13 cellular contexts compared by ENCODE assay signal in the genomic region with DNA sequence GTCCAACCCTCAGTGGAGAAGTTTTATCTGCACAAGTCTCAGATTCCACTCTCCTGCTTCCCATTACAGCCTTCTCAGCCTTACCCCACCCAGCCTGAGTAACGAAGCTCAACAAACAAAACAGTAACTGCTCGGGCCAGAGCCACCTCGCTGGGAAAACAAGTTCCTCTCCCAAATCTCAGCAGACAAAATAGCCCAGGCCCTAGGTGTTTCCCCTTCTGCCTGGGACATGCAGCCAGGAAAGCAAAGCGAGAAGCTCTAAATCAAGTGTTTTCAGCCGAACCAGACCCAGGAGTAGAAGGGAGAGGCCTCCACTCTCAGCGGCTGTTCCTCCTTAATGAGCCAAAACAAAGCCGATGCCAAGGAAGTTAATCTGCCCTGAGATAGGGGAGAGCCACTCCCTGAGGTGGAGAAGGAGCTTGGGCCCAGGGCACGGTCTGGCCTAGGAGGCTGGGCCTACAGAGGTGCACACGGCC. TPM values are rescaled to one million over a fixed set of nuclear protein-coding genes. Genes with fewer than 3 reads are reported as not detected.
DNase-seq lines count a peak whose midpoint lies in the region; ATAC-seq, FAIRE-seq and TF ChIP-seq lines count a peak whose summit lies in the region.
"Had no signal": no experiment of that assay in that cellular context is flagged by ENCODE, and none has a peak within 500 bp of the region (broad histone marks: within the 10 kb centered on the region; RNA-seq: fewer than 3 reads in every experiment).

No MANE protein-coding gene starts in this region.

- H4K8ac ChIP-seq in H1 (ENCODE audit: extremely low read depth, insufficient read depth, low read length) (no peak overlapping the region; the same call in 1 of the 2 replicates), mesendoderm (ENCODE audit: low read depth, low read length) (no peak overlapping the region)

- POLR2A ChIA-PET in H1 (lab: Charles Lee; ENCODE audit: partially characterized antibody) = interaction anchor here (1.4 kb wide), 1 partner anchor 12 kb away, joined by 3 read pairs; no protein-coding TSS in a partner anchor

- H3K79me2 ChIP-seq in H1 (ENCODE audit: control insufficient read depth in 1 of 2, insufficient read depth in 2 of 2, low read length in 2 of 2) = peaks cover 0 to 3% of the 10 kb centered on the region in 2 experiments; a peak in 2 of 4 replicates
- H3K79me2 ChIP-seq in mesendoderm (ENCODE audit: control insufficient read depth, insufficient read depth, low read length) = no peaks in the 10 kb centered on the region

- TF ChIP-seq POLR2A in H1 (IDR thresholded peaks at IDR 0.05; ENCODE audit: control extremely low read depth in 1 of 2, low read depth in 2 of 2, low read length in 2 of 2) (no peak), upper lobe of left lung (IDR thresholded peaks at IDR 0.05) (peak in 1 of 4 donors; percentile 27)

- CTCF ChIA-PET in H1 (lab: Charles Lee; ENCODE audit: partially characterized antibody) = interaction anchor here (0.6 to 2.0 kb wide), 6 partner anchors 8 to 351 kb away, joined by 3 to 4 read pairs (median 3); no protein-coding TSS in a partner anchor

- H4K20me1 ChIP-seq in H1 (replicated peaks in 1 of 2; ENCODE audit: control insufficient read depth in 1 of 2, insufficient read depth in 2 of 2, low read length in 2 of 2) = no peaks in the 10 kb centered on the region

- no peaks in the 10 kb centered on the region for H3K36me3 ChIP-seq in H1 (ENCODE audit: control insufficient read depth in 2 of 4, insufficient read depth in 4 of 4, low read length in 3 of 4)
- H3K36me3 ChIP-seq in mesendoderm (ENCODE audit: control insufficient read depth, insufficient read depth, low read length) = no peaks in the 10 kb centered on the region
- H3K36me3 ChIP-seq in upper lobe of left lung = no peaks in the 10 kb centered on the region

- no peak overlapping the region for H3K18ac ChIP-seq in H1 (ENCODE audit: extremely low read depth, low read length)
- no peak overlapping the region for H3K18ac ChIP-seq in mesendoderm (ENCODE audit: low read length)

- 92% methylated on average over 9 of the region's 9 CpGs; no CpG with 5 or more reads in 1 of the 2 experiments for WGBS in H1 (ENCODE audit: extremely low coverage in 1 of 2, insufficient coverage in 1 of 2, insufficient read length in 1 of 2, insufficient replicate concordance in 2 of 2, low coverage in 1 of 2, low lambda C conversion rate in 2 of 2, missing lambda C conversion rate in 1 of 2), 2 experiments
- WGBS in mesendoderm (ENCODE audit: extremely low coverage, insufficient coverage, low lambda C conversion rate) = no CpG with 5 or more reads among the region's 9 CpGs
- 41 to 65% methylated on average over 9 of the region's 9 CpGs for WGBS in upper lobe of left lung, 2 donors

- no peak for TF ChIP-seq RAD21 in H1 (IDR thresholded peaks at IDR 0.05 in 1 of 2, conservative IDR thresholded peaks at IDR 0.05 in 1 of 2; ENCODE audit: low read depth in 2 of 2, low read length in 2 of 2)

- ATAC-seq in upper lobe of left lung (ENCODE audit: low FRiP score in 2 of 2) (peak; percentile 70 to 74), HG02852 (IDR thresholded peaks at IDR 0.05; ENCODE audit: unreplicated experiment) (no peak)
- ATAC-seq: stimulated activated memory B cell treated with anti-CD40 and anti-IgM and Interleukin-4, amounts not matched to agents 10 μg/mL and 1 μg/mL and 100 μg/mL, for 72 hours had no signal

- peak overlapping the region; percentile 34 for H4K5ac ChIP-seq in H1 (ENCODE audit: insufficient read length, low read depth, low read length)
- H4K5ac ChIP-seq in mesendoderm (ENCODE audit: low read length) = no peak overlapping the region

- H3K27ac ChIP-seq in H1 (ENCODE audit: low read depth, low read length) (no peak overlapping the region), mesendoderm (ENCODE audit: low read depth, low read length) (no peak overlapping the region), upper lobe of left lung (peak overlapping the region; percentile 70 to 81 (median 75))

- no peaks in the 10 kb centered on the region for H3K23me2 ChIP-seq in H1 (ENCODE audit: low read depth, low read length)

- no peak for FAIRE-seq in H1 (lab: Jason Lieb, UNC)
- FAIRE-seq: A204.1 had no signal

- H3K4ac ChIP-seq in H1 (replicated peaks; ENCODE audit: insufficient read length, low read depth, low read length) (no peak overlapping the region), mesendoderm (ENCODE audit: low read depth, low read length) (no peak overlapping the region)

- peak; percentile 31 for DNase-seq in DMS 273 (lab: John Stamatoyannopoulos, UW; ENCODE audit: unreplicated experiment)
- DNase-seq in DMS 273 treated with DMSO at 0.1 percent for 48 hours (lab: John Stamatoyannopoulos, UW) = no peak
- no peak for DNase-seq in H1 (ENCODE audit: low read depth in 1 of 2, low spot score in 2 of 2)
- DNase-seq in mesendoderm = no peak
- peak in 1 of 2 donors; percentile 69 for DNase-seq in upper lobe of left lung
- no peak for DNase-seq in SW 1271 (lab: John Stamatoyannopoulos, UW)
- no peak for DNase-seq in stimulated activated CD4-positive, alpha-beta T cell treated with anti-CD3 and anti-CD28 coated beads, Interleukin-1b, Interleukin-23, amount 100 ng/mL, for 48 hours
- DNase-seq: activated naive CD4-positive, alpha-beta T cell; NCI-H526 treated with DMSO at 0.1 percent for 48 hours; T1000 had no signal

- H2AK5ac ChIP-seq in H1 (ENCODE audit: low read depth, low read length) = no peak overlapping the region
- H2AK5ac ChIP-seq in mesendoderm (ENCODE audit: low read length) = no peak overlapping the region

- no peak for TF ChIP-seq EP300 in H1 (IDR thresholded peaks at IDR 0.05; ENCODE audit: borderline replicate concordance in 1 of 2, low read depth in 2 of 2, low read length in 2 of 2)
- no peak for TF ChIP-seq EP300 in upper lobe of left lung (IDR thresholded peaks at IDR 0.05)

- H2BK20ac ChIP-seq in H1 (ENCODE audit: low read length) = no peak overlapping the region

- H3K79me1 ChIP-seq in H1 (ENCODE audit: low read depth, low read length) (no peaks in the 10 kb centered on the region), mesendoderm (ENCODE audit: low read length) (no peaks in the 10 kb centered on the region)

- H3K4me3 ChIP-seq in H1 (ENCODE audit: extremely low read depth in 1 of 4, insufficient read depth in 2 of 4, low read depth in 3 of 4, low read length in 4 of 4) (no peak overlapping the region), mesendoderm (ENCODE audit: low read length) (no peak overlapping the region), upper lobe of left lung (no peak overlapping the region)

- H3K27me3 ChIP-seq in H1 (replicated peaks in 1 of 4; ENCODE audit: control insufficient read depth in 3 of 4, extremely low read depth in 1 of 4, insufficient read depth in 3 of 4, low read length in 3 of 4) = no peaks in the 10 kb centered on the region
- no peaks in the 10 kb centered on the region for H3K27me3 ChIP-seq in mesendoderm (ENCODE audit: insufficient read depth, low read length, poor library complexity)
- H3K27me3 ChIP-seq in upper lobe of left lung = no peaks in the 10 kb centered on the region

- H2BK15ac ChIP-seq in H1 (ENCODE audit: low read length) (no peak overlapping the region), mesendoderm (replicated peaks; ENCODE audit: low read depth) (no peak overlapping the region)

- H3K9me3 ChIP-seq in H1 (ENCODE audit: insufficient read depth in 2 of 2, low read depth in 1 of 2, low read length in 1 of 2) (no peaks in the 10 kb centered on the region), upper lobe of left lung (no peaks in the 10 kb centered on the region)

- no peak overlapping the region for H3K56ac ChIP-seq in H1 (replicated peaks; ENCODE audit: insufficient read length, low read depth, low read length)
- peak overlapping the region; percentile 17 for H3K56ac ChIP-seq in mesendoderm (ENCODE audit: low read length)

- H2BK5ac ChIP-seq in H1 (ENCODE audit: low read depth, low read length) = no peak overlapping the region
- H2BK5ac ChIP-seq in mesendoderm (ENCODE audit: low read length) = no peak overlapping the region

- no peak overlapping the region for H3K23ac ChIP-seq in H1 (ENCODE audit: insufficient read length)
- no peak overlapping the region for H3K23ac ChIP-seq in mesendoderm (ENCODE audit: low read length)

- H3K4me1 ChIP-seq in H1 (replicated peaks in 1 of 4; ENCODE audit: control insufficient read depth in 3 of 4, insufficient read depth in 4 of 4, low read length in 3 of 4) = peaks cover 0 to 4% (median 2%) of the 10 kb centered on the region in 4 experiments; a peak in 3 of 7 replicates
- no peaks in the 10 kb centered on the region for H3K4me1 ChIP-seq in mesendoderm (ENCODE audit: control insufficient read depth, low read depth, low read length)
- H3K4me1 ChIP-seq in upper lobe of left lung = peaks cover 0 to 22% (median 13%) of the 10 kb centered on the region in 4 donors

- 0 out of 2 replicates have a peak overlapping the region, but pooled peaks have one; percentile 55 for H2BK12ac ChIP-seq in H1 (ENCODE audit: low read depth, low read length)

- no peak overlapping the region for H2BK120ac ChIP-seq in H1 (replicated peaks; ENCODE audit: low read depth, low read length)
- H2BK120ac ChIP-seq in mesendoderm (ENCODE audit: low read depth, low read length) = no peak overlapping the region

- TF ChIP-seq CTCF in H1 (IDR thresholded peaks at IDR 0.05; ENCODE audit: control extremely low read depth in 1 of 3, insufficient read depth in 1 of 3, low read depth in 1 of 3, low read length in 3 of 3) (no peak), upper lobe of left lung (IDR thresholded peaks at IDR 0.05) (no peak)

- no peak overlapping the region for H3K9ac ChIP-seq in H1 (replicated peaks in 1 of 4; ENCODE audit: extremely low read depth in 1 of 4, low read depth in 3 of 4, low read length in 3 of 4)
- H3K9ac ChIP-seq in mesendoderm (ENCODE audit: low read length) = no peak overlapping the region

- H3K4me2 ChIP-seq in H1 (ENCODE audit: insufficient read depth in 1 of 2, low read depth in 2 of 2, low read length in 2 of 2) (no peak overlapping the region), mesendoderm (ENCODE audit: low read length) (no peak overlapping the region)

- peak overlapping the region; percentile 54 for H4K91ac ChIP-seq in H1 (replicated peaks; ENCODE audit: insufficient read length, low read length)

- no peak overlapping the region for H3K14ac ChIP-seq in H1 (ENCODE audit: insufficient read length)

- peak overlapping the region; percentile 4; the same call in 1 of the 2 replicates for H2AFZ ChIP-seq in H1 (ENCODE audit: low read length)

RNA-seq across cellular contexts. Expression of gene LIF, which starts 44.0 kb away (rescaled TPM):
- total RNA-seq in H1 (2021; fragmentation: NEBNext Ultra II Directional; extraction: Animal tissue kit (Norgen Biotek cat#: 25700)) = 3.3 and 3.5 TPM in 2 replicates
- 3.3 and 4.1 TPM in 2 replicates for polyA plus RNA-seq in H1 (2011; rRNA removed)
- 4.0 TPM for polyA plus RNA-seq in H1 (2011; cell fraction: cytosol; rRNA removed)
- polyA plus RNA-seq in H1 (2011; cell fraction: nucleus; rRNA removed) = 16.5 TPM
- polyA plus RNA-seq in H1 (2012, experiment 1 of 2) = 3.5 to 4.5 TPM (median 3.9 TPM) in 4 replicates
- 2.9 TPM for polyA plus RNA-seq in H1 (2012, experiment 2 of 2)
- 2.2 TPM for polyA plus RNA-seq in H1 (2013, experiment 1 of 2)
- 1.8 TPM for polyA plus RNA-seq in H1 (2013, experiment 2 of 2)
- polyA minus RNA-seq in H1 (2011; rRNA and poly(A)+ RNA removed) = 9.4 and 9.6 TPM in 2 replicates
- 6.2 TPM for polyA minus RNA-seq in H1 (2011; cell fraction: cytosol; rRNA and poly(A)+ RNA removed)
- 4.6 TPM for polyA minus RNA-seq in H1 (2011; cell fraction: nucleus; rRNA and poly(A)+ RNA removed)
- 1.0 TPM for polyA plus RNA-seq in mesendoderm (2013, experiment 1 of 2)
- polyA plus RNA-seq in mesendoderm (2013, experiment 2 of 2) = 0.84 TPM
- total RNA-seq in upper lobe of left lung = 10 to 100 TPM in 1 of 6 donors, 1 to 10 TPM in 4, under 1 TPM in 1; 0.89 to 16.9 (median 3.8) TPM

Comparison
In these comparisons a context has a peak if more than half of its experiments do, and no peak if none do; other contexts are left out.
1. H3K27ac ChIP-seq: peak in upper lobe of left lung (4 of 4); none in H1 (single experiment) and mesendoderm (single experiment).